ENCODE assay signal across 8 cellular contexts in genomic region chr10:68406111-68406814, GRCh38. TPM values are rescaled to one million over a fixed set of nuclear protein-coding genes. Genes with fewer than 3 reads are reported as not detected.
DNase-seq lines count a peak whose midpoint lies in the region; ATAC-seq and TF ChIP-seq lines count a peak whose summit lies in the region.

No MANE protein-coding gene starts in this region.

- peaks cover 2% of the 10 kb centered on the region for H3K36me3 Mint-ChIP-seq in activated CD4-positive, alpha-beta T cell treated with anti-CD3 and anti-CD28 coated beads for 36 hours (ENCODE audit: low read depth)

- DNase-seq in 8988T, result peak; percentile 73
- DNase-seq in NCI-H1105 (lab: John Stamatoyannopoulos, UW), result peak; percentile 58
- peak; percentile 63 for DNase-seq in activated CD4-positive, alpha-beta T cell treated with anti-CD3 and anti-CD28 coated beads for 36 hours
- peak in 1 of 3 donors; percentile 2 for DNase-seq in effector memory CD4-positive, alpha-beta T cell
- peak; percentile 70 for DNase-seq in lower lobe of right lung
- DNase-seq in stimulated activated CD8-positive, alpha-beta memory T cell treated with anti-CD3 and anti-CD28 coated beads, Interleukin-2, amount 100 ng/mL, for 48 hours (ENCODE audit: low read depth in 2 of 2), result peak; percentile 37 to 45

- H3K4me3 Mint-ChIP-seq in activated CD4-positive, alpha-beta T cell treated with anti-CD3 and anti-CD28 coated beads for 36 hours, result peak overlapping the region; percentile 83

- H3K4me1 Mint-ChIP-seq in activated CD4-positive, alpha-beta T cell treated with anti-CD3 and anti-CD28 coated beads for 36 hours, result peaks cover 19% of the 10 kb centered on the region

- ATAC-seq in HG02759 (IDR thresholded peaks at IDR 0.05; ENCODE audit: unreplicated experiment), result peak; percentile 37
- ATAC-seq in activated CD4-positive, alpha-beta T cell treated with anti-CD3 and anti-CD28 coated beads for 36 hours, result peak; percentile 25
- peak; percentile 83 to 84 for ATAC-seq in lower lobe of right lung

- H3K9me3 ChIP-seq in effector memory CD4-positive, alpha-beta T cell (ENCODE audit: control insufficient read depth, low read length), result no peaks in the 10 kb centered on the region
- H3K9me3 ChIP-seq in lower lobe of right lung, result no peaks in the 10 kb centered on the region

- H3K4me3 ChIP-seq in GM12875 (ENCODE audit: low read depth, low read length) (peak overlapping the region; percentile 98), lower lobe of right lung (peak overlapping the region; percentile 99)
- peak overlapping the region; percentile 100 for H3K4me3 ChIP-seq in effector memory CD4-positive, alpha-beta T cell (ENCODE audit: insufficient read depth, low read depth, low read length, poor library complexity, severe bottlenecking)

- peak overlapping the region; percentile 70 for H3K27ac ChIP-seq in effector memory CD4-positive, alpha-beta T cell (ENCODE audit: insufficient read depth, low read length, poor library complexity, severe bottlenecking)
- H3K27ac ChIP-seq in lower lobe of right lung, result peak overlapping the region; percentile 94

- POLR2A ChIA-PET in activated CD4-positive, alpha-beta T cell treated with anti-CD3 and anti-CD28 coated beads for 36 hours (lab: Charles Lee), result interaction anchor here (0.9 kb wide), 1 partner anchor 315 kb away, joined by 3 read pairs; the partner anchor contains the start of gene CCAR1

- peak overlapping the region; percentile 76 for H3K27ac Mint-ChIP-seq in activated CD4-positive, alpha-beta T cell treated with anti-CD3 and anti-CD28 coated beads for 36 hours

- no peak for TF ChIP-seq CTCF in GM12875 (IDR thresholded peaks at IDR 0.05; ENCODE audit: borderline replicate concordance, insufficient read depth, low read depth, low read length)
- no peak for TF ChIP-seq CTCF in lower lobe of right lung (IDR thresholded peaks at IDR 0.05)

- CTCF ChIA-PET in activated CD4-positive, alpha-beta T cell treated with anti-CD3 and anti-CD28 coated beads for 36 hours (lab: Charles Lee), result interaction anchor here (0.6 to 1.0 kb wide), 10 partner anchors 9 to 66 kb away, joined by 3 to 6 read pairs (median 3); partner anchors contain the start of gene DNA2

- intact Hi-C loops in activated CD4-positive, alpha-beta T cell treated with anti-CD3 and anti-CD28 coated beads for 36 hours (cut with DNase I, micrococcal nuclease), result loop anchor here (2.0 to 5.0 kb wide), 2 partner anchors 74 to 641 kb away; partner anchors contain the start of genes HNRNPH3 (in 1 of the 2) and PBLD (in 1 of the 2)
- intact Hi-C loops in lower lobe of right lung (cut with DNase I), result no loop called here

- H3K4me1 ChIP-seq in effector memory CD4-positive, alpha-beta T cell (ENCODE audit: control insufficient read depth, insufficient read depth, low read length, poor library complexity, severe bottlenecking), result peaks cover 13% of the 10 kb centered on the region
- H3K4me1 ChIP-seq in lower lobe of right lung, result no peaks in the 10 kb centered on the region

- no peaks in the 10 kb centered on the region for H3K27me3 Mint-ChIP-seq in activated CD4-positive, alpha-beta T cell treated with anti-CD3 and anti-CD28 coated beads for 36 hours

- H3K27me3 ChIP-seq in effector memory CD4-positive, alpha-beta T cell (replicated peaks; ENCODE audit: control insufficient read depth, insufficient read depth, low read length, poor library complexity, severe bottlenecking), result no peaks in the 10 kb centered on the region
- no peaks in the 10 kb centered on the region for H3K27me3 ChIP-seq in lower lobe of right lung (ENCODE audit: low read depth)

- H3K36me3 ChIP-seq in effector memory CD4-positive, alpha-beta T cell (ENCODE audit: control insufficient read depth, insufficient read depth, low read length), result peaks cover 3% of the 10 kb centered on the region
- peaks cover 5% of the 10 kb centered on the region for H3K36me3 ChIP-seq in lower lobe of right lung

- H3K9me3 Mint-ChIP-seq in activated CD4-positive, alpha-beta T cell treated with anti-CD3 and anti-CD28 coated beads for 36 hours (ENCODE audit: low read depth), result no peaks in the 10 kb centered on the region

RNA-seq across cellular contexts. Expression of gene RUFY2, which starts 0.8 kb away (rescaled TPM):
- total RNA-seq in activated CD4-positive, alpha-beta T cell treated with anti-CD3 and anti-CD28 coated beads for 36 hours, result 1 to 10 TPM; 9.1 to 9.5 TPM
- total RNA-seq in lower lobe of right lung, result 24.8 TPM

Comparison
In these comparisons a context has a peak if more than half of its experiments do, and no peak if none do; other contexts are left out.
1. ATAC-seq: peak in every context shown above with its lines; median percentile 84 in lower lobe of right lung; 37 in HG02759; 25 in activated CD4-positive, alpha-beta T cell treated with anti-CD3 and anti-CD28 coated beads for 36 hours.